ENCODE assay signal across 1 cellular context in the genomic region with DNA sequence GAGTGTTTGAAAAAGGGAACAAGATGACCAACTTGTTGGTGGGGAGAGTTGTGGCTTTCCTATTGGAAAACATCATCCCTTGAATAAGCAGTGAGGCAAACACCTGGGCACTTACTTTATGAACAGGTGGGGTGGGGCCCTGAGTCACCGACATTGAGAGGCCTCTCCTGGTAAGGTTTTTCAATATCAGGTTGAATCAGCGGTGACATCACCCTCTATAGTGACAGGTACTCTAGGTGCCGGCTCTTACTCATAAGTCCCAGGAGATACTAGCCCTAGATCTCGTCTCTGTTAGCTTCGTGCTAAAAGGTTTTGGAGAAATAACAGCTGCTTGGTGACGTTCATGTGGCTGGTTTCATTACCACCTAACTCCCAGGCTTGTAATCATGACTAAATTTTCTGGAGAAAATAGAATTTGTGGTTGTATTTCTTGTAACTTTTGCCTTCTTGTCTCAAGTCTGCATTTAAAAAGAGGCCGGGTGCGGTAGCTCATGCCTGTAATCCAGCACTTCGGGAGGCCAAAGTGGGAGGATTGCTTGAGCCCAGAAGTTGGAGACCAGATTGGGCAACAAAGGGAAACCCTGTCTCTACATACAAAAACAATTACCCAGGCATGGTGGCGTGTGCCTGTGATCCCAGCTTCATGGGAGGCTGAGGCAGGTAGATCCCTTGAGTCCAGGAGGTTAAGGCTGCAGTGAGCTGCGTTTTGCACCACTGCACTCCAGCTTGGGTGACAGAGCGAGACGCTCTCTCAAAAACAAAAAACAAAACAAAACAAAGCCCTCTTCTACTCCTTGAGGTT.
TF ChIP-seq lines count a peak whose summit lies in the region.

No MANE protein-coding gene starts in this region.

TF ChIP-seq in GM23338, 12 proteins besides CTCF, POLR2A, EP300 and RAD21:
- TF ChIP-seq, protein P1, sequence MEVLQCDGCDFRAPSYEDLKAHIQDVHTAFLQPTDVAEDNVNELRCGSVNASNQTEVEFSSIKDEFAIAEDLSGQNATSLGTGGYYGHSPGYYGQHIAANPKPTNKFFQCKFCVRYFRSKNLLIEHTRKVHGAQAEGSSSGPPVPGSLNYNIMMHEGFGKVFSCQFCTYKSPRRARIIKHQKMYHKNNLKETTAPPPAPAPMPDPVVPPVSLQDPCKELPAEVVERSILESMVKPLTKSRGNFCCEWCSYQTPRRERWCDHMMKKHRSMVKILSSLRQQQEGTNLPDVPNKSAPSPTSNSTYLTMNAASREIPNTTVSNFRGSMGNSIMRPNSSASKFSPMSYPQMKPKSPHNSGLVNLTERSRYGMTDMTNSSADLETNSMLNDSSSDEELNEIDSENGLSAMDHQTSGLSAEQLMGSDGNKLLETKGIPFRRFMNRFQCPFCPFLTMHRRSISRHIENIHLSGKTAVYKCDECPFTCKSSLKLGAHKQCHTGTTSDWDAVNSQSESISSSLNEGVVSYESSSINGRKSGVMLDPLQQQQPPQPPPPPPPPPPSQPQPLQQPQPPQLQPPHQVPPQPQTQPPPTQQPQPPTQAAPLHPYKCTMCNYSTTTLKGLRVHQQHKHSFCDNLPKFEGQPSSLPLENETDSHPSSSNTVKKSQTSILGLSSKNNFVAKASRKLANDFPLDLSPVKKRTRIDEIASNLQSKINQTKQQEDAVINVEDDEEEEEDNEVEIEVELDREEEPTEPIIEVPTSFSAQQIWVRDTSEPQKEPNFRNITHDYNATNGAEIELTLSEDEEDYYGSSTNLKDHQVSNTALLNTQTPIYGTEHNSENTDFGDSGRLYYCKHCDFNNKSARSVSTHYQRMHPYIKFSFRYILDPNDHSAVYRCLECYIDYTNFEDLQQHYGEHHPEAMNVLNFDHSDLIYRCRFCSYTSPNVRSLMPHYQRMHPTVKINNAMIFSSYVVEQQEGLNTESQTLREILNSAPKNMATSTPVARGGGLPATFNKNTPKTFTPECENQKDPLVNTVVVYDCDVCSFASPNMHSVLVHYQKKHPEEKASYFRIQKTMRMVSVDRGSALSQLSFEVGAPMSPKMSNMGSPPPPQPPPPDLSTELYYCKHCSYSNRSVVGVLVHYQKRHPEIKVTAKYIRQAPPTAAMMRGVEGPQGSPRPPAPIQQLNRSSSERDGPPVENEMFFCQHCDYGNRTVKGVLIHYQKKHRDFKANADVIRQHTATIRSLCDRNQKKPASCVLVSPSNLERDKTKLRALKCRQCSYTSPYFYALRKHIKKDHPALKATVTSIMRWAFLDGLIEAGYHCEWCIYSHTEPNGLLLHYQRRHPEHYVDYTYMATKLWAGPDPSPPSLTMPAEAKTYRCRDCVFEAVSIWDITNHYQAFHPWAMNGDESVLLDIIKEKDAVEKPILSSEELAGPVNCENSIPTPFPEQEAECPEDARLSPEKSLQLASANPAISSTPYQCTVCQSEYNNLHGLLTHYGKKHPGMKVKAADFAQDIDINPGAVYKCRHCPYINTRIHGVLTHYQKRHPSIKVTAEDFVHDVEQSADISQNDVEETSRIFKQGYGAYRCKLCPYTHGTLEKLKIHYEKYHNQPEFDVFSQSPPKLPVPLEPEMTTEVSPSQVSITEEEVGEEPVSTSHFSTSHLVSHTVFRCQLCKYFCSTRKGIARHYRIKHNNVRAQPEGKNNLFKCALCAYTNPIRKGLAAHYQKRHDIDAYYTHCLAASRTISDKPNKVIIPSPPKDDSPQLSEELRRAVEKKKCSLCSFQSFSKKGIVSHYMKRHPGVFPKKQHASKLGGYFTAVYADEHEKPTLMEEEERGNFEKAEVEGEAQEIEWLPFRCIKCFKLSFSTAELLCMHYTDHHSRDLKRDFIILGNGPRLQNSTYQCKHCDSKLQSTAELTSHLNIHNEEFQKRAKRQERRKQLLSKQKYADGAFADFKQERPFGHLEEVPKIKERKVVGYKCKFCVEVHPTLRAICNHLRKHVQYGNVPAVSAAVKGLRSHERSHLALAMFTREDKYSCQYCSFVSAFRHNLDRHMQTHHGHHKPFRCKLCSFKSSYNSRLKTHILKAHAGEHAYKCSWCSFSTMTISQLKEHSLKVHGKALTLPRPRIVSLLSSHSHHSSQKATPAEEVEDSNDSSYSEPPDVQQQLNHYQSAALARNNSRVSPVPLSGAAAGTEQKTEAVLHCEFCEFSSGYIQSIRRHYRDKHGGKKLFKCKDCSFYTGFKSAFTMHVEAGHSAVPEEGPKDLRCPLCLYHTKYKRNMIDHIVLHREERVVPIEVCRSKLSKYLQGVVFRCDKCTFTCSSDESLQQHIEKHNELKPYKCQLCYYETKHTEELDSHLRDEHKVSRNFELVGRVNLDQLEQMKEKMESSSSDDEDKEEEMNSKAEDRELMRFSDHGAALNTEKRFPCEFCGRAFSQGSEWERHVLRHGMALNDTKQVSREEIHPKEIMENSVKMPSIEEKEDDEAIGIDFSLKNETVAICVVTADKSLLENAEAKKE (CRISPR knock-in tag; IDR thresholded peaks at IDR 0.05), result no peak
- TF ChIP-seq POLR2AphosphoS5 (IDR thresholded peaks at IDR 0.05; ENCODE audit: low read depth) (no peak), EZH2phosphoT487 (IDR thresholded peaks at IDR 0.05; ENCODE audit: unreplicated experiment) (no peak), CREB1 (CRISPR knock-in tag; IDR thresholded peaks at IDR 0.05; ENCODE audit: low read depth) (no peak), EZH2 (IDR thresholded peaks at IDR 0.05; ENCODE audit: low read depth, unreplicated experiment) (no peak), JUNB (IDR thresholded peaks at IDR 0.05; ENCODE audit: unreplicated experiment) (no peak), REST (IDR thresholded peaks at IDR 0.05; ENCODE audit: unreplicated experiment) (no peak), ZNF331 (CRISPR knock-in tag; IDR thresholded peaks at IDR 0.05; ENCODE audit: low read depth) (no peak), NANOG (IDR thresholded peaks at IDR 0.05; ENCODE audit: borderline replicate concordance) (no peak), STAT1 (IDR thresholded peaks at IDR 0.05; ENCODE audit: unreplicated experiment) (no peak), ZNF114 (CRISPR knock-in tag; IDR thresholded peaks at IDR 0.05) (no peak)
- TF ChIP-seq, protein P2, sequence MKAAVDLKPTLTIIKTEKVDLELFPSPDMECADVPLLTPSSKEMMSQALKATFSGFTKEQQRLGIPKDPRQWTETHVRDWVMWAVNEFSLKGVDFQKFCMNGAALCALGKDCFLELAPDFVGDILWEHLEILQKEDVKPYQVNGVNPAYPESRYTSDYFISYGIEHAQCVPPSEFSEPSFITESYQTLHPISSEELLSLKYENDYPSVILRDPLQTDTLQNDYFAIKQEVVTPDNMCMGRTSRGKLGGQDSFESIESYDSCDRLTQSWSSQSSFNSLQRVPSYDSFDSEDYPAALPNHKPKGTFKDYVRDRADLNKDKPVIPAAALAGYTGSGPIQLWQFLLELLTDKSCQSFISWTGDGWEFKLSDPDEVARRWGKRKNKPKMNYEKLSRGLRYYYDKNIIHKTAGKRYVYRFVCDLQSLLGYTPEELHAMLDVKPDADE (IDR thresholded peaks at IDR 0.05), result no peak
TF ChIP-seq in GM23338: peak in this region for 0.
